In the genomic region with DNA sequence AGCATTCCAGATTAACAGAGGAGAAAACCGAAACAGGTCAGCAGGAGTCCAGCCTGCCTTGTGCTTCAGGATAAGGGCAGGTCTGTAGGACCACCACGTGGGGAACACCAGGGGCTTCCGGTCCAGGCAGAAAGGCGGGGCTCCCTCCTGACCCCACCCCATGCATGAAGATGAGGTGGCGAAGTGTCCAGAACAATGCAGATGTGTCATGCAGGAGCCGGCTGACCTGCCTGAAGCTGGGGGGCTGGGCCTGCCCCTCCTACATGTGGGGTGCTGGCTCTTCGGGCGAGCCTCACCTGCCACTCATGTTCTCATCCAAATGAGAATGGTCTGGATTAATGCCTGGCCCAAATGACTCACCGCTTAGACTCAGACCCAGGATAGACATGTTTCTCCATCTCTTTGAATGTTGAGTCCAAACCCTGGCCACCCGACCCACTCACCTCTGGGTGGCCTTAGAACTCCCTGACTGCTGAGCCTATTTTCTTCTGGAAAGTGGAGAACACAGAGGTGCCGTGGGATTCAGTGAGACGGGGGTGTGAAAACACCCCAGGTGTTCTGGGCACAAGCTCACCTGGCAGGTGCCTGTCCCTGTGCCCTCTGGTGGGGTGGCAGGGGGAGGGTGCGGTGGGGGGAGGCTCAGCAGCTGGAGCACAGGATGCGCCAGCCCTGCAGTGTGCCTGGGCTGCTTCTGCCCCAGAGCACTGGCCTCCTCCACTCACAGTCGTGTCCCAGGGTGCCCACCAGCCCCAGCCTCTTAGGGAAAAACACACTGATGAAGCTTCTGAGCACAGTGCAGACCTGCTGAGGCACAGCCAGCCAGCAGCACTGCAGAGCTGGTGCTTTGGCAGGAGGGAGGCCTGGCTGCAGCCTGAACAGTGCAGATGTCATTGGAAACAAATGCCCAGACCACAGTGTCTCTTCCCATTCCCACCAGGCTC, we compare ENCODE assay signal across 24 cellular contexts. TPM values are rescaled to one million over a fixed set of nuclear protein-coding genes. Genes with fewer than 3 reads are reported as not detected.
DNase-seq lines count a peak whose midpoint lies in the region; ATAC-seq and TF ChIP-seq lines count a peak whose summit lies in the region.
"Had no signal": no experiment of that assay in that cellular context is flagged by ENCODE, and none has a peak within 500 bp of the region (broad histone marks: within the 10 kb centered on the region; RNA-seq: fewer than 3 reads in every experiment).

No MANE protein-coding gene starts in this region.

- intact Hi-C loops in transverse colon (cut with DNase I; ENCODE audit: low total_unique reads), result no loop called here

- no peak for TF ChIP-seq EP300 in transverse colon (IDR thresholded peaks at IDR 0.05; ENCODE audit: low read depth)

- WGBS in transverse colon (ENCODE audit: low coverage in 1 of 2), 2 donors, result 86 to 100% methylated on average over 1 to 13 of the region's 15 CpGs

- peak; percentile 30 for DNase-seq in activated CD8-positive, alpha-beta memory T cell treated with anti-CD3 and anti-CD28 coated beads for 24 hours
- no peak for DNase-seq in activated CD8-positive, alpha-beta memory T cell treated with anti-CD3 and anti-CD28 coated beads, Interleukin-2, amount 50 U/mL, for 4 hours
- peak; percentile 26 for DNase-seq in left kidney (ENCODE audit: low read depth, low spot score)
- peak; percentile 2 for DNase-seq in transverse colon
- no peak for DNase-seq in activated T-cell treated with anti-CD3 and anti-CD28 coated beads, Interleukin-2, amount 50 U/mL, for 1 hour
- DNase-seq: CD4-positive, alpha-beta memory T cell; DMS 273 treated with DMSO at 0.1 percent for 48 hours; DMS79 treated with DMSO at 0.1 percent for 48 hours; NCI-H1105 treated with DMSO at 0.1 percent for 48 hours; NCI-H2029 treated with DMSO at 0.1 percent for 48 hours; NCI-H524 treated with DMSO at 0.1 percent for 48 hours; NCI-H82 had no signal

- no peak for TF ChIP-seq CTCF in transverse colon (IDR thresholded peaks at IDR 0.05)

- no peaks in the 10 kb centered on the region for H3K9me3 ChIP-seq in KOPT-K1 (ENCODE audit: insufficient read depth, low read length, poor library complexity, severe bottlenecking)
- no peaks in the 10 kb centered on the region for H3K9me3 ChIP-seq in transverse colon
- H3K9me3 ChIP-seq: Caco-2 had no signal

- no peak for ATAC-seq in HG02840 (IDR thresholded peaks at IDR 0.05; ENCODE audit: low FRiP score, unreplicated experiment)
- ATAC-seq in GM21619 (IDR thresholded peaks at IDR 0.05; ENCODE audit: unreplicated experiment), result no peak
- ATAC-seq: GM23338, HCT116, HepG2, K562, Panc1, SK-N-SH treated with all-trans-retinoic acid at 6 μM for 48 hours had no signal

- H3K36me3 ChIP-seq in KOPT-K1 (ENCODE audit: insufficient read depth, low read length) (no peaks in the 10 kb centered on the region), transverse colon (no peaks in the 10 kb centered on the region)
- H3K36me3 ChIP-seq: BLaER1 treated with 17β-estradiol and CSF1 and Interleukin-3, amounts not matched to agents 10 nM and 100 nM had no signal

- in situ Hi-C loops in transverse colon (cut with MboI; ENCODE audit: low pct_ligation_motif_present in 1 of 4, low pct_unique_long_range_greater_than_20kb in 1 of 4, low sequenced_read_pairs in 3 of 4), result no loop called here

- H3K4me1 ChIP-seq in transverse colon, result no peaks in the 10 kb centered on the region
- H3K4me1 ChIP-seq: Caco-2 had no signal

- H3K27ac ChIP-seq in KOPT-K1 (ENCODE audit: low read depth, low read length, poor library complexity, severe bottlenecking), result peak overlapping the region; percentile 26
- H3K27ac ChIP-seq in transverse colon, result no peak overlapping the region
- H3K27ac ChIP-seq: 22Rv1 had no signal

- no peak for TF ChIP-seq POLR2A in transverse colon (IDR thresholded peaks at IDR 0.05)

- no peaks in the 10 kb centered on the region for H3K27me3 ChIP-seq in transverse colon

- no peak overlapping the region for H3K4me3 ChIP-seq in transverse colon
- H3K4me3 ChIP-seq: BLaER1 treated with 17β-estradiol and CSF1 and Interleukin-3, amounts not matched to agents 10 nM and 100 nM; GM23338; K562 had no signal

RNA-seq across cellular contexts. Expression of gene GDF10, which starts 55.2 kb away (rescaled TPM):
- total RNA-seq in transverse colon, result 1 to 10 TPM in 1 of 4 donors, under 1 TPM in 2, not detected in 1; 0.79 to 1.2 (median 1.00) TPM
- total RNA-seq: Caco-2, HepG2 had no signal

Comparison
In these comparisons a context has a peak if more than half of its experiments do, and no peak if none do; other contexts are left out.
1. DNase-seq: peak in activated CD8-positive, alpha-beta memory T cell treated with anti-CD3 and anti-CD28 coated beads for 24 hours (single experiment), left kidney (single experiment) and transverse colon (single experiment); none in activated CD8-positive, alpha-beta memory T cell treated with anti-CD3 and anti-CD28 coated beads, Interleukin-2, amount 50 U/mL, for 4 hours (single experiment) and activated T-cell treated with anti-CD3 and anti-CD28 coated beads, Interleukin-2, amount 50 U/mL, for 1 hour (single experiment).